In genomic region chr12:32399373-32400113, GRCh38 we compare ENCODE assay signal across 8 cellular contexts. TPM values are rescaled to one million over a fixed set of nuclear protein-coding genes. Genes with fewer than 3 reads are reported as not detected.
A peak's percentile ranks its signal among the peaks of the same experiment; 100 is the strongest.
DNase-seq lines count a peak whose midpoint lies in the region; ATAC-seq and TF ChIP-seq lines count a peak whose summit lies in the region.

Gene FGD4, plus strand, starts transcription at chr12:32399558.

- H3K9me2 ChIP-seq in DOHH2 (replicated peaks; ENCODE audit: control insufficient read depth, low read length), result no peaks in the 10 kb centered on the region

- H3K4me3 ChIP-seq in DOHH2 (ENCODE audit: low read length) (peak within 1 kb of the TSS; percentile 78), NT2/D1 (ENCODE audit: insufficient read length, low read depth) (peak within 1 kb of the TSS; percentile 97), suprapubic skin (peak within 1 kb of the TSS; percentile 97)

- intact Hi-C loops in activated T-helper 2 cell treated with anti-CD3 and anti-CD28 coated beads, Interferon-gamma antibody, Interleukin-2, Interleukin-4, amounts not matched to agents 10 μg/mL and 5 μg/mL and 100 μg/mL, durations not matched to agents 14 hours and 24 hours and 36 hours (cut with micrococcal nuclease), result no loop called here

- peaks cover 42% of the 10 kb centered on the region for H3K27me3 Mint-ChIP-seq in activated T-helper 2 cell treated with anti-CD3 and anti-CD28 coated beads, Interferon-gamma antibody, Interleukin-2, Interleukin-4, amounts not matched to agents 10 μg/mL and 5 μg/mL and 100 μg/mL, durations not matched to agents 14 hours and 24 hours and 36 hours (ENCODE audit: low read depth)
- peaks cover 8 to 33% (median 23%) of the 10 kb centered on the region in 5 donors for H3K27me3 Mint-ChIP-seq in naive thymus-derived CD8-positive, alpha-beta T cell

- H3K4me2 ChIP-seq in DOHH2 (ENCODE audit: low read length), result peak within 1 kb of the TSS; percentile 73

- H3K4me1 Mint-ChIP-seq in activated T-helper 2 cell treated with anti-CD3 and anti-CD28 coated beads, Interferon-gamma antibody, Interleukin-2, Interleukin-4, amounts not matched to agents 10 μg/mL and 5 μg/mL and 100 μg/mL, durations not matched to agents 14 hours and 24 hours and 36 hours (ENCODE audit: low read depth), result peaks cover 8% of the 10 kb centered on the region
- H3K4me1 Mint-ChIP-seq in naive thymus-derived CD8-positive, alpha-beta T cell, result peaks cover 0 to 19% (median 10%) of the 10 kb centered on the region in 4 donors

- peaks cover 6% of the 10 kb centered on the region; the same call in 1 of the 2 replicates for H3K27me3 ChIP-seq in DOHH2 (ENCODE audit: control insufficient read depth, low read length)
- H3K27me3 ChIP-seq in NT2/D1 (ENCODE audit: insufficient read depth, insufficient read length), result no peaks in the 10 kb centered on the region
- no peaks in the 10 kb centered on the region for H3K27me3 ChIP-seq in suprapubic skin

- peak within 1 kb of the TSS; percentile 97 for H3K9ac ChIP-seq in NT2/D1 (ENCODE audit: insufficient read length, low read depth)

- H3K9me3 Mint-ChIP-seq in activated T-helper 2 cell treated with anti-CD3 and anti-CD28 coated beads, Interferon-gamma antibody, Interleukin-2, Interleukin-4, amounts not matched to agents 10 μg/mL and 5 μg/mL and 100 μg/mL, durations not matched to agents 14 hours and 24 hours and 36 hours, result no peaks in the 10 kb centered on the region
- H3K9me3 Mint-ChIP-seq in naive thymus-derived CD8-positive, alpha-beta T cell, result no peaks in the 10 kb centered on the region

- TF ChIP-seq CTCF in DOHH2 (IDR thresholded peaks at IDR 0.05; ENCODE audit: low read depth, low read length, poor library complexity, severe bottlenecking) (peak; percentile 77), suprapubic skin (IDR thresholded peaks at IDR 0.05) (peak in 1 of 2 donors; percentile 28)

- TF ChIP-seq POLR2A in suprapubic skin (IDR thresholded peaks at IDR 0.05), result peak in 1 of 2 donors; percentile 50

- ATAC-seq in GM21717 (IDR thresholded peaks at IDR 0.05; ENCODE audit: unreplicated experiment), result peak; percentile 92
- ATAC-seq in naive thymus-derived CD8-positive, alpha-beta T cell, result peak; percentile 78 to 88

- H3K27ac Mint-ChIP-seq in activated T-helper 2 cell treated with anti-CD3 and anti-CD28 coated beads, Interferon-gamma antibody, Interleukin-2, Interleukin-4, amounts not matched to agents 10 μg/mL and 5 μg/mL and 100 μg/mL, durations not matched to agents 14 hours and 24 hours and 36 hours, result no peak within 1 kb of the TSS
- peak within 1 kb of the TSS in 1 of 10 donors; percentile 64 for H3K27ac Mint-ChIP-seq in naive thymus-derived CD8-positive, alpha-beta T cell

- H3K9me3 ChIP-seq in DOHH2 (ENCODE audit: control insufficient read depth, insufficient read depth, low read length), result no peaks in the 10 kb centered on the region
- no peaks in the 10 kb centered on the region for H3K9me3 ChIP-seq in NT2/D1 (ENCODE audit: insufficient read depth, low read length)
- no peaks in the 10 kb centered on the region for H3K9me3 ChIP-seq in suprapubic skin

- no peaks in the 10 kb centered on the region for H3K36me3 Mint-ChIP-seq in activated T-helper 2 cell treated with anti-CD3 and anti-CD28 coated beads, Interferon-gamma antibody, Interleukin-2, Interleukin-4, amounts not matched to agents 10 μg/mL and 5 μg/mL and 100 μg/mL, durations not matched to agents 14 hours and 24 hours and 36 hours (ENCODE audit: low read depth)
- no peaks in the 10 kb centered on the region for H3K36me3 Mint-ChIP-seq in naive thymus-derived CD8-positive, alpha-beta T cell

- 0% methylated on average over 5 of the region's 82 CpGs for WGBS in suprapubic skin

- H3K4me1 ChIP-seq in DOHH2 (ENCODE audit: control insufficient read depth, low read length) (peaks cover 23% of the 10 kb centered on the region), NT2/D1 (ENCODE audit: insufficient read depth, insufficient read length) (peaks cover 3% of the 10 kb centered on the region), suprapubic skin (peaks cover 23% of the 10 kb centered on the region)

- H3F3A ChIP-seq in DOHH2 (ENCODE audit: control insufficient read depth, insufficient read depth), result peaks cover 9% of the 10 kb centered on the region; the same call in 1 of the 2 replicates

- H3K4me3 Mint-ChIP-seq in activated T-helper 2 cell treated with anti-CD3 and anti-CD28 coated beads, Interferon-gamma antibody, Interleukin-2, Interleukin-4, amounts not matched to agents 10 μg/mL and 5 μg/mL and 100 μg/mL, durations not matched to agents 14 hours and 24 hours and 36 hours (ENCODE audit: low read depth), result peak within 1 kb of the TSS; percentile 91
- peak within 1 kb of the TSS; percentile 81 to 94 (median 90) for H3K4me3 Mint-ChIP-seq in naive thymus-derived CD8-positive, alpha-beta T cell

- H3K27ac ChIP-seq in DOHH2 (ENCODE audit: low read depth, low read length) (no peak within 1 kb of the TSS), suprapubic skin (peak within 1 kb of the TSS; percentile 93)

- POLR2A ChIA-PET in naive thymus-derived CD8-positive, alpha-beta T cell (lab: Charles Lee), result no interaction called here

- H3K36me3 ChIP-seq in DOHH2 (ENCODE audit: control insufficient read depth, low read length) (no peaks in the 10 kb centered on the region), NT2/D1 (ENCODE audit: insufficient read depth, insufficient read length, low read length) (peaks cover 7% of the 10 kb centered on the region), suprapubic skin (no peaks in the 10 kb centered on the region)

- H3K79me2 ChIP-seq in DOHH2 (ENCODE audit: control insufficient read depth, low read length), result no peaks in the 10 kb centered on the region

- no peak for TF ChIP-seq EP300 in suprapubic skin (IDR thresholded peaks at IDR 0.05)

- DNase-seq in HuH-7 (ENCODE audit: low spot score) (peak; percentile 94), NT2/D1 (ENCODE audit: low read depth, low spot score) (peak; percentile 98), fibroblast of the conjunctiva (ENCODE audit: low read depth) (peak; percentile 42), suprapubic skin (ENCODE audit: low spot score in 2 of 2) (peak; percentile 84 to 90)
- DNase-seq in activated T-helper 2 cell treated with anti-CD3 and anti-CD28 coated beads, Interferon-gamma antibody, Interleukin-2, Interleukin-4, amounts not matched to agents 10 μg/mL and 5 μg/mL and 100 μg/mL, durations not matched to agents 14 hours and 24 hours and 36 hours (ENCODE audit: low spot score), result peak; percentile 56
- DNase-seq in naive thymus-derived CD8-positive, alpha-beta T cell, result peak; percentile 14 to 76 (median 39)

- no peaks in the 10 kb centered on the region for H4K20me1 ChIP-seq in DOHH2 (ENCODE audit: control insufficient read depth, insufficient read depth, low read depth, low read length)

RNA-seq across cellular contexts. Expression of gene FGD4, which starts in this region (rescaled TPM):
- 1.4 and 1.7 TPM in 2 replicates for total RNA-seq in activated T-helper 2 cell treated with anti-CD3 and anti-CD28 coated beads, Interferon-gamma antibody, Interleukin-2, Interleukin-4, amounts not matched to agents 10 μg/mL and 5 μg/mL and 100 μg/mL, durations not matched to agents 14 hours and 24 hours and 36 hours
- total RNA-seq in naive thymus-derived CD8-positive, alpha-beta T cell, result under 1 TPM; 0.47 to 0.69 TPM
- polyA plus RNA-seq in naive thymus-derived CD8-positive, alpha-beta T cell, result under 1 TPM in 2 of 3 donors, not detected in 1; 0.05 to 0.31 TPM
- 10 to 100 TPM; 42.6 to 69.4 (median 47.3) TPM for total RNA-seq in suprapubic skin

Comparison
In these comparisons a context has a peak if more than half of its experiments do, and no peak if none do; other contexts are left out.
1. RNA of gene FGD4 (total RNA-seq): 42.6 to 69.4 TPM in suprapubic skin; 1.4 to 1.7 TPM in activated T-helper 2 cell treated with anti-CD3 and anti-CD28 coated beads, Interferon-gamma antibody, Interleukin-2, Interleukin-4, amounts not matched to agents 10 μg/mL and 5 μg/mL and 100 μg/mL, durations not matched to agents 14 hours and 24 hours and 36 hours and 0.47 to 0.69 TPM in naive thymus-derived CD8-positive, alpha-beta T cell; every median in the first group is over 10 times any median in the second.
2. Peak in DNase-seq and ATAC-seq in naive thymus-derived CD8-positive, alpha-beta T cell; RNA of the gene not detected or under 1 TPM.
3. DNase-seq: peak in every context shown above with its lines; median percentile 98 in NT2/D1; 94 in HuH-7; 87 in suprapubic skin; 56 in activated T-helper 2 cell treated with anti-CD3 and anti-CD28 coated beads, Interferon-gamma antibody, Interleukin-2, Interleukin-4, amounts not matched to agents 10 μg/mL and 5 μg/mL and 100 μg/mL, durations not matched to agents 14 hours and 24 hours and 36 hours; 42 in fibroblast of the conjunctiva; 39 in naive thymus-derived CD8-positive, alpha-beta T cell.
4. Peak in every context shown above with its lines, with median percentiles within 50 percentile points of each other: H3K4me3 ChIP-seq.